8 cellular contexts compared by ENCODE assay signal in the genomic region with DNA sequence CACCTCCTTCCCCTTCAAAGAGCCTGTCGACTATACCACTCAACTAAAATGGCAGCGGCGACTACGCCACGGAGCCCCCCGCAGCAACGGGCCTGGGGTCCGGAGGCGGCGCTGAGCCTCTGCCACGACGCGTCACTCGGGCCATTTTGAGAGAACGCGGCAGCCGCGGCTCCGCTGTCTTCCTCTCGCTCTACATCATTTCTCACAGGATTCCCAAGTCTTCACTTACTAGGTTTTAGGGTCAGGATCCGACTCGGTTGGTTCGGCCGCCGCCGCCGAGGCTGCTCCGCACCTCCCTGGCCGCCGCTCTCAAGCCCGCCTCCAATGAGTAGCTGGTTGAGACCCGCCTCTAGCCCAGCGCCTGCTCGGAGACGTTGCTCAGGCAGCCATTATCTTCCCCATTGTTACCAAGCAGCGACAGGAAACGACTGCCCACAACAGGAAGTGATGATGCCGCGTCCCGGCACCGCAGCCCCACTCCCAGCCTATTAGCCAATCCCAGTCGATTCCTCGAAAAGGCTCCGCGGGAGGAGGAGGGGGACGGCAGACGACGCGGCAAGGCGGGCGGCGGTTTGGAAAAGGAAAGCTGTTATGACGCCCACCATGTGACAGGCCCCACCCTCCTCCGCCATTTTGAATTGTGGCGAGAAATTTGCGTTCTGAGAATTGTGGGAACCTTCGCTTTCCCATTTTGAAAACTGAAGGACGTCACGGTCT. TPM values are rescaled to one million over a fixed set of nuclear protein-coding genes. Genes with fewer than 3 reads are reported as not detected.
A peak's percentile ranks its signal among the peaks of the same experiment; 100 is the strongest.
DNase-seq lines count a peak whose midpoint lies in the region; FAIRE-seq and TF ChIP-seq lines count a peak whose summit lies in the region.

RLIM (minus strand) TSS at position 432 of the 717 bp plus-strand sequence. CDS start 18,647 bp downstream, outside the sequence.

- H3K4me3 ChIP-seq in HFF-Myc (replicated peaks; ENCODE audit: low read depth, low read length) (peak within 1 kb of the TSS; percentile 74), neuronal stem cell (ENCODE audit: low read length in 2 of 2) (peak within 1 kb of the TSS; percentile 67 to 99)

- H2BK15ac ChIP-seq in neuronal stem cell (ENCODE audit: low read length): no peak within 1 kb of the TSS

- peak within 1 kb of the TSS; percentile 45 for H3K4me2 ChIP-seq in neuronal stem cell (ENCODE audit: insufficient read depth, low read length, poor library complexity, severe bottlenecking)

- peaks cover 0 to 35% of the 10 kb centered on the region in 2 donors for H3K36me3 ChIP-seq in neuronal stem cell (replicated peaks in 1 of 2; ENCODE audit: control insufficient read depth in 2 of 2, insufficient read depth in 2 of 2, low read length in 2 of 2)

- H3K27ac Mint-ChIP-seq in activated naive CD4-positive, alpha-beta T cell treated with anti-CD3 and anti-CD28 coated beads for 36 hours: peak within 1 kb of the TSS; percentile 100

- FAIRE-seq in frontal cortex (lab: Jason Lieb, UNC): no peak

- H3K18ac ChIP-seq in neuronal stem cell (ENCODE audit: low read length): peak within 1 kb of the TSS; percentile 91

- no peak within 1 kb of the TSS for H3K23ac ChIP-seq in neuronal stem cell (ENCODE audit: low read depth, low read length, poor library complexity)

- no peak for TF ChIP-seq CTCF in HFF-Myc (IDR thresholded peaks at IDR 0.05; ENCODE audit: low read depth, low read length, missing control alignments)
- TF ChIP-seq CTCF in subcutaneous adipose tissue (IDR thresholded peaks at IDR 0.05; ENCODE audit: low read depth): no peak

- peak within 1 kb of the TSS; percentile 80 for H2AFZ ChIP-seq in neuronal stem cell (ENCODE audit: low read length)

- H3K14ac ChIP-seq in neuronal stem cell (ENCODE audit: low read length): peak within 1 kb of the TSS; percentile 21

- DNase-seq in GM03348 (ENCODE audit: low spot score): peak; percentile 95
- DNase-seq in HFF-Myc (ENCODE audit: extremely low read depth, low read depth): peak; percentile 80
- DNase-seq in NAMALWA (ENCODE audit: low spot score): peak; percentile 94
- peak; percentile 94 for DNase-seq in SK-N-DZ (ENCODE audit: low spot score)
- peak; percentile 94 for DNase-seq in activated naive CD4-positive, alpha-beta T cell treated with anti-CD3 and anti-CD28 coated beads for 36 hours
- peak; percentile 77 to 81 for DNase-seq in frontal cortex (ENCODE audit: low spot score in 2 of 2)
- peak; percentile 82 for DNase-seq in neuronal stem cell (ENCODE audit: low spot score)

- peak within 1 kb of the TSS; percentile 98 for H3K4me3 Mint-ChIP-seq in activated naive CD4-positive, alpha-beta T cell treated with anti-CD3 and anti-CD28 coated beads for 36 hours

- peak within 1 kb of the TSS; percentile 88 for H3K9ac ChIP-seq in neuronal stem cell (ENCODE audit: low read depth, low read length, poor library complexity)

- peaks cover 19% of the 10 kb centered on the region for H3K4me1 Mint-ChIP-seq in activated naive CD4-positive, alpha-beta T cell treated with anti-CD3 and anti-CD28 coated beads for 36 hours (ENCODE audit: low read depth)

- no peaks in the 10 kb centered on the region for H3K27me3 ChIP-seq in neuronal stem cell (ENCODE audit: control insufficient read depth in 3 of 3, insufficient read depth in 3 of 3, low read depth in 1 of 3, low read length in 3 of 3)

- H4K8ac ChIP-seq in neuronal stem cell (ENCODE audit: low read depth, low read length): no peak within 1 kb of the TSS

- peak within 1 kb of the TSS; percentile 75 for H2BK5ac ChIP-seq in neuronal stem cell (ENCODE audit: low read length)

- H3K4me1 ChIP-seq in neuronal stem cell (ENCODE audit: control insufficient read depth in 2 of 2, insufficient read depth in 1 of 2, low read depth in 1 of 2, low read length in 2 of 2): peaks cover 0 to 2% of the 10 kb centered on the region in 2 donors

- peak within 1 kb of the TSS; percentile 37 for H2AK5ac ChIP-seq in neuronal stem cell (ENCODE audit: low read depth, low read length)

- H3K27me3 Mint-ChIP-seq in activated naive CD4-positive, alpha-beta T cell treated with anti-CD3 and anti-CD28 coated beads for 36 hours (ENCODE audit: low read depth): no peaks in the 10 kb centered on the region

- H2BK12ac ChIP-seq in neuronal stem cell (ENCODE audit: low read length): no peak within 1 kb of the TSS

- H3K9me3 ChIP-seq in neuronal stem cell (replicated peaks in 1 of 2; ENCODE audit: control insufficient read depth in 2 of 2, insufficient read depth in 1 of 2, low read depth in 1 of 2, low read length in 2 of 2): peaks cover 0 to 2% of the 10 kb centered on the region in 2 donors

- H2BK120ac ChIP-seq in neuronal stem cell (ENCODE audit: low read depth, low read length): no peak within 1 kb of the TSS

- H3K36me3 Mint-ChIP-seq in activated naive CD4-positive, alpha-beta T cell treated with anti-CD3 and anti-CD28 coated beads for 36 hours (ENCODE audit: low read depth): peaks cover 19% of the 10 kb centered on the region

- intact Hi-C loops in activated naive CD4-positive, alpha-beta T cell treated with anti-CD3 and anti-CD28 coated beads for 36 hours (cut with micrococcal nuclease): loop anchor here (1.0 to 10.0 kb wide), 12 partner anchors 36 to 1560 kb away; partner anchors contain the start of genes CHIC1, NAP1L2, PBDC1 and UPRT

- no CpG with 5 or more reads among the region's 59 CpGs for WGBS in neuronal stem cell (ENCODE audit: extremely low coverage in 2 of 2, insufficient read length in 2 of 2, insufficient replicate concordance in 1 of 2), 2 donors

- no peak within 1 kb of the TSS for H4K91ac ChIP-seq in neuronal stem cell (ENCODE audit: low read depth, low read length, poor library complexity)

- H3K27ac ChIP-seq in neuronal stem cell (replicated peaks; ENCODE audit: low read length): peak within 1 kb of the TSS; percentile 84

- CTCF ChIA-PET in activated naive CD4-positive, alpha-beta T cell treated with anti-CD3 and anti-CD28 coated beads for 36 hours (lab: Charles Lee): no interaction called here

- H3K9me3 Mint-ChIP-seq in activated naive CD4-positive, alpha-beta T cell treated with anti-CD3 and anti-CD28 coated beads for 36 hours: no peaks in the 10 kb centered on the region

- H3K4ac ChIP-seq in neuronal stem cell (ENCODE audit: low read length): no peak within 1 kb of the TSS

- peaks cover 2% of the 10 kb centered on the region for H3K79me1 ChIP-seq in neuronal stem cell (ENCODE audit: low read depth, low read length)

RNA-seq across cellular contexts. Expression of gene RLIM, which starts in this region (rescaled TPM):
- polyA plus RNA-seq in SK-N-DZ (2014; cell fraction: cytosol; rRNA removed): 33.2 and 36.7 TPM in 2 replicates
- 15.5 and 19.3 TPM in 2 replicates for polyA plus RNA-seq in SK-N-DZ (2014; cell fraction: nucleus; rRNA removed)
- 10 to 100 TPM; 41.8 to 43.5 TPM for total RNA-seq in activated naive CD4-positive, alpha-beta T cell treated with anti-CD3 and anti-CD28 coated beads for 36 hours
- 123 TPM for total RNA-seq in frontal cortex
- 14.2 TPM for polyA plus RNA-seq in neuronal stem cell (2013, experiment 1 of 2)
- 14.7 TPM for polyA plus RNA-seq in neuronal stem cell (2013, experiment 2 of 2)
- 10 to 100 TPM; 31.4 to 42.1 (median 33.3) TPM for total RNA-seq in subcutaneous adipose tissue

Comparison
In these comparisons a context has a peak if more than half of its experiments do, and no peak if none do; other contexts are left out.
1. Peak in every context shown above with its lines: DNase-seq, H3K4me3 ChIP-seq and H3K27ac ChIP-seq.